Comparison of ENCODE assay signal across 11 cellular contexts in the genomic region with DNA sequence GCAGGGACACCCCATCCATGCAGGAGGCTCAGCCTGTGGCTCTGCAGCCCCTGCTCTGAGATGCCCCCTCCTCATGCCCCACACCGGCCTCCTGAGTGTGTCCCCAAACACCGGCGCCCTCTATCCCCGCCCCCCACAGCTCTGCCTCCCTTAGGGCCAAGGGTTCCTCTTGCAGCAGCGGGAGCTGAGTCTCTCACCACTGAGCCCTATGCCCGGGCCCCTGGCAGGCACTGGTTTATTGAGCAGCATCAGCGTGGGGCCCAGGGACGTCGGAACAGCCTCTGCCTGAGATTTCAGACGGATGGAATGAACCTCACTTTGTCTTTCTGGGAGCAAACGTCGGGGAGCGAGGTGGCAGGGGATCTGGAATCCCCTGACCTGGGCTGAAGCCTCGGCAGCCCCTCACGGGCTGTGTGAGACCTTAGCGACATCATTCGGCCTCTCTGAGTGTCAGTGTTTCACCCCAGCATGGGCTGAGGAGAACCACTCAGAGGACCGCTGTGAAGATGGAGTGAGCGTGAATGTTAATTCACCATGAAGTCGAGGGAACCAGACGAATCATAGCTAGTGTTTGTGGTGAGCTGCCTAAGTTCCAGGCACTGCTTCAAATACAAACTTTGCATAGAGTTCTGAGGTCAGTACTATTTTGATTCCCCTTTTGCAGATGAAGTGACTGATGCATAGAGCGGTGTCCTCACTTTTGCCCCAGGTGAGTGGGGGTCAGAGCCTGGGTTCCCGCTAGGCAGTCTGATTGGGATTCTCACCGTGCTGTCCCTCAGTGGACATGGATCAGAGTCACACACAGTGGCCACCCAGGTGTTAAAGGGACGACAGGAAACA. TPM values are rescaled to one million over a fixed set of nuclear protein-coding genes. Genes with fewer than 3 reads are reported as not detected.
DNase-seq lines count a peak whose midpoint lies in the region; ATAC-seq, FAIRE-seq and TF ChIP-seq lines count a peak whose summit lies in the region.
"Had no signal": no experiment of that assay in that cellular context is flagged by ENCODE, and none has a peak within 500 bp of the region (broad histone marks: within the 10 kb centered on the region; RNA-seq: fewer than 3 reads in every experiment).

No MANE protein-coding gene starts in this region.

- peaks cover 2% of the 10 kb centered on the region for H3K9me3 Mint-ChIP-seq in memory B cell
- H3K9me3 Mint-ChIP-seq in WTC11, result no peaks in the 10 kb centered on the region

- H3K36me3 Mint-ChIP-seq in memory B cell, result no peaks in the 10 kb centered on the region
- no peaks in the 10 kb centered on the region for H3K36me3 Mint-ChIP-seq in WTC11

- no peak overlapping the region for H3K4me3 ChIP-seq in MG63
- H3K4me3 ChIP-seq: lung had no signal

- CTCF ChIA-PET in WTC11 (lab: Charles Lee), result interaction anchor here (0.5 to 1.0 kb wide), 3 partner anchors 9 to 99 kb away, joined by 3 read pairs; no protein-coding TSS in a partner anchor

- H3K27ac Mint-ChIP-seq in memory B cell (peak overlapping the region; percentile 100), WTC11 (no peak overlapping the region)

- POLR2A ChIA-PET in WTC11 (lab: Charles Lee), result no interaction called here

- no peaks in the 10 kb centered on the region for H3K36me3 ChIP-seq in MG63

- DNase-seq in GM18507 (ENCODE audit: extremely low spot score, insufficient read length, low read depth) (no peak), memory B cell (ENCODE audit: low spot score in 2 of 2) (peak; percentile 62 to 73), WTC11 (ENCODE audit: low spot score) (no peak), MG63 (no peak), kidney tubule cell (ENCODE audit: low spot score) (no peak)
- no peak for DNase-seq in effector CD4-positive, alpha-beta T cell
- DNase-seq: activated T-cell treated with anti-CD3 and anti-CD28 coated beads, Interleukin-2, amount 50 U/mL, for 1 hour; GF-D8 had no signal

- ATAC-seq in GM21576 (IDR thresholded peaks at IDR 0.05; ENCODE audit: unreplicated experiment), result peak; percentile 43
- ATAC-seq in HG03457 (IDR thresholded peaks at IDR 0.05; ENCODE audit: unreplicated experiment), result peak; percentile 38
- ATAC-seq in memory B cell (ENCODE audit: low read depth), result peak; percentile 67
- no peak for ATAC-seq in WTC11

- H3K27me3 ChIP-seq in MG63, result no peaks in the 10 kb centered on the region

- H3K4me1 Mint-ChIP-seq in memory B cell (peaks cover 61% of the 10 kb centered on the region), WTC11 (peaks cover 24% of the 10 kb centered on the region)

- no peaks in the 10 kb centered on the region for H3K9me3 ChIP-seq in MG63

- FAIRE-seq in GM18507 (lab: Jason Lieb, UNC), result peak; percentile 88

- TF ChIP-seq CTCF in WTC11 (IDR thresholded peaks at IDR 0.05), result no peak

- H3K27me3 Mint-ChIP-seq in memory B cell, result no peaks in the 10 kb centered on the region
- peaks cover 24% of the 10 kb centered on the region for H3K27me3 Mint-ChIP-seq in WTC11 (ENCODE audit: low read depth)

- H3K4me3 Mint-ChIP-seq in memory B cell (peak overlapping the region; percentile 85), WTC11 (no peak overlapping the region)

TF ChIP-seq in WTC11, 78 proteins besides CTCF, POLR2A, EP300 and RAD21:
- TF ChIP-seq CREM (CRISPR knock-in tag; IDR thresholded peaks at IDR 0.05) (no peak), SOX15 (CRISPR knock-in tag; IDR thresholded peaks at IDR 0.05) (no peak), HMGA2 (CRISPR knock-in tag; IDR thresholded peaks at IDR 0.05) (no peak), TP53 (CRISPR knock-in tag; IDR thresholded peaks at IDR 0.05) (no peak), KAT7 (CRISPR knock-in tag; IDR thresholded peaks at IDR 0.05; ENCODE audit: borderline replicate concordance) (no peak), IRF2 (CRISPR knock-in tag; IDR thresholded peaks at IDR 0.05; ENCODE audit: borderline replicate concordance, low read depth) (no peak), JAZF1 (CRISPR knock-in tag; IDR thresholded peaks at IDR 0.05) (no peak), ZNF423 (CRISPR knock-in tag; IDR thresholded peaks at IDR 0.05) (no peak), NFYB (CRISPR knock-in tag; conservative IDR thresholded peaks at IDR 0.05; ENCODE audit: low read depth) (no peak), FOXK1 (CRISPR knock-in tag; IDR thresholded peaks at IDR 0.05) (no peak)
- TF ChIP-seq, protein P1, sequence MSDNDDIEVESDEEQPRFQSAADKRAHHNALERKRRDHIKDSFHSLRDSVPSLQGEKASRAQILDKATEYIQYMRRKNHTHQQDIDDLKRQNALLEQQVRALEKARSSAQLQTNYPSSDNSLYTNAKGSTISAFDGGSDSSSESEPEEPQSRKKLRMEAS (CRISPR knock-in tag; IDR thresholded peaks at IDR 0.05), result no peak
- TF ChIP-seq, protein P2, sequence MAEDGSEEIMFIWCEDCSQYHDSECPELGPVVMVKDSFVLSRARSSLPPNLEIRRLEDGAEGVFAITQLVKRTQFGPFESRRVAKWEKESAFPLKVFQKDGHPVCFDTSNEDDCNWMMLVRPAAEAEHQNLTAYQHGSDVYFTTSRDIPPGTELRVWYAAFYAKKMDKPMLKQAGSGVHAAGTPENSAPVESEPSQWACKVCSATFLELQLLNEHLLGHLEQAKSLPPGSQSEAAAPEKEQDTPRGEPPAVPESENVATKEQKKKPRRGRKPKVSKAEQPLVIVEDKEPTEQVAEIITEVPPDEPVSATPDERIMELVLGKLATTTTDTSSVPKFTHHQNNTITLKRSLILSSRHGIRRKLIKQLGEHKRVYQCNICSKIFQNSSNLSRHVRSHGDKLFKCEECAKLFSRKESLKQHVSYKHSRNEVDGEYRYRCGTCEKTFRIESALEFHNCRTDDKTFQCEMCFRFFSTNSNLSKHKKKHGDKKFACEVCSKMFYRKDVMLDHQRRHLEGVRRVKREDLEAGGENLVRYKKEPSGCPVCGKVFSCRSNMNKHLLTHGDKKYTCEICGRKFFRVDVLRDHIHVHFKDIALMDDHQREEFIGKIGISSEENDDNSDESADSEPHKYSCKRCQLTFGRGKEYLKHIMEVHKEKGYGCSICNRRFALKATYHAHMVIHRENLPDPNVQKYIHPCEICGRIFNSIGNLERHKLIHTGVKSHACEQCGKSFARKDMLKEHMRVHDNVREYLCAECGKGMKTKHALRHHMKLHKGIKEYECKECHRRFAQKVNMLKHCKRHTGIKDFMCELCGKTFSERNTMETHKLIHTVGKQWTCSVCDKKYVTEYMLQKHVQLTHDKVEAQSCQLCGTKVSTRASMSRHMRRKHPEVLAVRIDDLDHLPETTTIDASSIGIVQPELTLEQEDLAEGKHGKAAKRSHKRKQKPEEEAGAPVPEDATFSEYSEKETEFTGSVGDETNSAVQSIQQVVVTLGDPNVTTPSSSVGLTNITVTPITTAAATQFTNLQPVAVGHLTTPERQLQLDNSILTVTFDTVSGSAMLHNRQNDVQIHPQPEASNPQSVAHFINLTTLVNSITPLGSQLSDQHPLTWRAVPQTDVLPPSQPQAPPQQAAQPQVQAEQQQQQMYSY (CRISPR knock-in tag; IDR thresholded peaks at IDR 0.05), result no peak
- TF ChIP-seq, protein P3, sequence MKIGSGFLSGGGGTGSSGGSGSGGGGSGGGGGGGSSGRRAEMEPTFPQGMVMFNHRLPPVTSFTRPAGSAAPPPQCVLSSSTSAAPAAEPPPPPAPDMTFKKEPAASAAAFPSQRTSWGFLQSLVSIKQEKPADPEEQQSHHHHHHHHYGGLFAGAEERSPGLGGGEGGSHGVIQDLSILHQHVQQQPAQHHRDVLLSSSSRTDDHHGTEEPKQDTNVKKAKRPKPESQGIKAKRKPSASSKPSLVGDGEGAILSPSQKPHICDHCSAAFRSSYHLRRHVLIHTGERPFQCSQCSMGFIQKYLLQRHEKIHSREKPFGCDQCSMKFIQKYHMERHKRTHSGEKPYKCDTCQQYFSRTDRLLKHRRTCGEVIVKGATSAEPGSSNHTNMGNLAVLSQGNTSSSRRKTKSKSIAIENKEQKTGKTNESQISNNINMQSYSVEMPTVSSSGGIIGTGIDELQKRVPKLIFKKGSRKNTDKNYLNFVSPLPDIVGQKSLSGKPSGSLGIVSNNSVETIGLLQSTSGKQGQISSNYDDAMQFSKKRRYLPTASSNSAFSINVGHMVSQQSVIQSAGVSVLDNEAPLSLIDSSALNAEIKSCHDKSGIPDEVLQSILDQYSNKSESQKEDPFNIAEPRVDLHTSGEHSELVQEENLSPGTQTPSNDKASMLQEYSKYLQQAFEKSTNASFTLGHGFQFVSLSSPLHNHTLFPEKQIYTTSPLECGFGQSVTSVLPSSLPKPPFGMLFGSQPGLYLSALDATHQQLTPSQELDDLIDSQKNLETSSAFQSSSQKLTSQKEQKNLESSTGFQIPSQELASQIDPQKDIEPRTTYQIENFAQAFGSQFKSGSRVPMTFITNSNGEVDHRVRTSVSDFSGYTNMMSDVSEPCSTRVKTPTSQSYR (CRISPR knock-in tag; IDR thresholded peaks at IDR 0.05), result no peak
TF ChIP-seq in WTC11: peak in this region for 0.

RNA-seq across cellular contexts. Expression of a gene that starts 5.3 kb away (rescaled TPM):
- total RNA-seq in WTC11 (2021), result 6.3 to 8.3 TPM (median 7.9 TPM) in 3 replicates
- total RNA-seq in MG63 (2014; rRNA removed; shearing (Covaris generic); ENCODE audit: low replicate concordance), result 4.6 and 8.7 TPM in 2 replicates

RNA-seq across cellular contexts. Expression of a gene that starts 43.2 kb away (rescaled TPM):
- 48.0 to 55.2 TPM (median 52.7 TPM) in 3 replicates for total RNA-seq in WTC11 (2021)
- 37.7 and 46.4 TPM in 2 replicates for total RNA-seq in MG63 (2014; rRNA removed; shearing (Covaris generic); ENCODE audit: low replicate concordance)

RNA-seq across cellular contexts. Expression of a gene that starts 43.3 kb away (rescaled TPM):
- 578 to 618 TPM (median 606 TPM) in 3 replicates for total RNA-seq in WTC11 (2021)
- total RNA-seq in MG63 (2014; rRNA removed; shearing (Covaris generic); ENCODE audit: low replicate concordance), result 673 and 682 TPM in 2 replicates

Comparison
In these comparisons a context has a peak if more than half of its experiments do, and no peak if none do; other contexts are left out.
1. DNase-seq: peak in memory B cell (2 of 2); none in GM18507 (single experiment), WTC11 (single experiment), MG63 (single experiment), kidney tubule cell (single experiment) and effector CD4-positive, alpha-beta T cell (single experiment).